Comparison of ENCODE assay signal across 16 cellular contexts in genomic region chr12:82524020-82524419, GRCh38.
DNase-seq lines count a peak whose midpoint lies in the region; ATAC-seq and TF ChIP-seq lines count a peak whose summit lies in the region.
"Had no signal": no experiment of that assay in that cellular context is flagged by ENCODE, and none has a peak within 500 bp of the region (broad histone marks: within the 10 kb centered on the region; RNA-seq: fewer than 3 reads in every experiment).

No MANE protein-coding gene starts in this region.

- peak overlapping the region; percentile 74 for H3K27ac ChIP-seq in angular gyrus (ENCODE audit: low read depth, low read length)
- no peak overlapping the region for H3K27ac ChIP-seq in naive thymus-derived CD4-positive, alpha-beta T cell (ENCODE audit: low read depth, low read length)
- H3K27ac ChIP-seq: gastroesophageal sphincter, lower lobe of right lung had no signal

- H3K9me3 ChIP-seq in naive thymus-derived CD4-positive, alpha-beta T cell (ENCODE audit: control insufficient read depth in 2 of 3, low read length in 3 of 3) = no peaks in the 10 kb centered on the region
- H3K9me3 ChIP-seq: gastroesophageal sphincter, lower lobe of right lung had no signal

- H3K36me3 Mint-ChIP-seq in mesothelial cell of epicardium = no peaks in the 10 kb centered on the region
- no peaks in the 10 kb centered on the region for H3K36me3 Mint-ChIP-seq in activated naive CD4-positive, alpha-beta T cell treated with anti-CD3 and anti-CD28 coated beads for 36 hours (ENCODE audit: low read depth)
- H3K36me3 Mint-ChIP-seq in naive thymus-derived CD4-positive, alpha-beta T cell = no peaks in the 10 kb centered on the region

- H3K27me3 Mint-ChIP-seq in mesothelial cell of epicardium (ENCODE audit: low read depth) = no peaks in the 10 kb centered on the region
- H3K27me3 Mint-ChIP-seq in activated naive CD4-positive, alpha-beta T cell treated with anti-CD3 and anti-CD28 coated beads for 36 hours (ENCODE audit: low read depth) = peaks cover 6% of the 10 kb centered on the region
- H3K27me3 Mint-ChIP-seq in naive thymus-derived CD4-positive, alpha-beta T cell = peaks cover 0 to 6% (median 4%) of the 10 kb centered on the region in 5 donors
- H3K27me3 Mint-ChIP-seq: effector memory CD8-positive, alpha-beta T cell had no signal

- no peak for DNase-seq in mesothelial cell of epicardium (ENCODE audit: low spot score in 2 of 2, unreplicated experiment in 2 of 2)
- no peak for DNase-seq in DMS79 (lab: John Stamatoyannopoulos, UW)
- DNase-seq in effector CD8-positive, alpha-beta T cell (lab: John Stamatoyannopoulos, UW) = no peak
- DNase-seq in activated naive CD4-positive, alpha-beta T cell treated with anti-CD3 and anti-CD28 coated beads for 36 hours = no peak
- no peak for DNase-seq in naive thymus-derived CD4-positive, alpha-beta T cell
- DNase-seq: effector memory CD8-positive, alpha-beta T cell; lower lobe of right lung; NCI-H526; posterior cingulate gyrus; Right ventricle myocardium superior; stimulated activated CD4-positive, alpha-beta T cell treated with anti-CD3 and anti-CD28 coated beads, Interleukin-2, amount 100 ng/mL, for 48 hours; stimulated activated naive CD4-positive, alpha-beta T cell treated with Interleukin-2 at 50 U/mL for 16 hours had no signal

- H3K9me3 Mint-ChIP-seq in mesothelial cell of epicardium = no peaks in the 10 kb centered on the region
- no peaks in the 10 kb centered on the region for H3K9me3 Mint-ChIP-seq in activated naive CD4-positive, alpha-beta T cell treated with anti-CD3 and anti-CD28 coated beads for 36 hours
- H3K9me3 Mint-ChIP-seq in naive thymus-derived CD4-positive, alpha-beta T cell = no peaks in the 10 kb centered on the region
- H3K9me3 Mint-ChIP-seq: effector memory CD8-positive, alpha-beta T cell had no signal

- no peaks in the 10 kb centered on the region for H3K4me1 ChIP-seq in naive thymus-derived CD4-positive, alpha-beta T cell (ENCODE audit: control insufficient read depth in 2 of 2, insufficient read depth in 2 of 2, low read length in 2 of 2)
- H3K4me1 ChIP-seq: lower lobe of right lung had no signal

- no peaks in the 10 kb centered on the region for H3K27me3 ChIP-seq in naive thymus-derived CD4-positive, alpha-beta T cell (ENCODE audit: control insufficient read depth in 2 of 2, insufficient read depth in 2 of 2, low read length in 2 of 2)
- H3K27me3 ChIP-seq: gastroesophageal sphincter had no signal

- CTCF ChIA-PET in activated naive CD4-positive, alpha-beta T cell treated with anti-CD3 and anti-CD28 coated beads for 36 hours (lab: Charles Lee) = no interaction called here
- CTCF ChIA-PET in naive thymus-derived CD4-positive, alpha-beta T cell (lab: Charles Lee) = no interaction called here

- peaks cover 7% of the 10 kb centered on the region for H3K4me1 Mint-ChIP-seq in mesothelial cell of epicardium
- no peaks in the 10 kb centered on the region for H3K4me1 Mint-ChIP-seq in activated naive CD4-positive, alpha-beta T cell treated with anti-CD3 and anti-CD28 coated beads for 36 hours (ENCODE audit: low read depth)
- no peaks in the 10 kb centered on the region for H3K4me1 Mint-ChIP-seq in naive thymus-derived CD4-positive, alpha-beta T cell

- no peak for TF ChIP-seq CTCF in mesothelial cell of epicardium (IDR thresholded peaks at IDR 0.05; ENCODE audit: unreplicated experiment)

- H3K36me3 ChIP-seq in naive thymus-derived CD4-positive, alpha-beta T cell (ENCODE audit: control insufficient read depth in 2 of 3, insufficient read depth in 3 of 3, low read length in 3 of 3) = no peaks in the 10 kb centered on the region
- H3K36me3 ChIP-seq: gastroesophageal sphincter, lower lobe of right lung had no signal

- intact Hi-C loops in activated naive CD4-positive, alpha-beta T cell treated with anti-CD3 and anti-CD28 coated beads for 36 hours (cut with micrococcal nuclease) = no loop called here
- intact Hi-C loops in naive thymus-derived CD4-positive, alpha-beta T cell (cut with micrococcal nuclease) = no loop called here

- peak; percentile 94 for ATAC-seq in GM18907 (IDR thresholded peaks at IDR 0.05; ENCODE audit: unreplicated experiment)
- ATAC-seq in HG02678 (IDR thresholded peaks at IDR 0.05; ENCODE audit: unreplicated experiment) = peak; percentile 43
- ATAC-seq in naive thymus-derived CD4-positive, alpha-beta T cell = no peak
- ATAC-seq: effector memory CD8-positive, alpha-beta T cell; gastroesophageal sphincter had no signal

- no peak overlapping the region for H3K4me3 Mint-ChIP-seq in mesothelial cell of epicardium
- no peak overlapping the region for H3K4me3 Mint-ChIP-seq in activated naive CD4-positive, alpha-beta T cell treated with anti-CD3 and anti-CD28 coated beads for 36 hours
- no peak overlapping the region for H3K4me3 Mint-ChIP-seq in naive thymus-derived CD4-positive, alpha-beta T cell
- H3K4me3 Mint-ChIP-seq: effector memory CD8-positive, alpha-beta T cell had no signal

- H3K27ac Mint-ChIP-seq in mesothelial cell of epicardium = peak overlapping the region; percentile 21
- no peak overlapping the region for H3K27ac Mint-ChIP-seq in activated naive CD4-positive, alpha-beta T cell treated with anti-CD3 and anti-CD28 coated beads for 36 hours
- no peak overlapping the region for H3K27ac Mint-ChIP-seq in naive thymus-derived CD4-positive, alpha-beta T cell
- H3K27ac Mint-ChIP-seq: effector memory CD8-positive, alpha-beta T cell had no signal

- POLR2A ChIA-PET in naive thymus-derived CD4-positive, alpha-beta T cell (lab: Charles Lee) = no interaction called here

- no peak overlapping the region for H3K4me3 ChIP-seq in naive thymus-derived CD4-positive, alpha-beta T cell (ENCODE audit: low read length)
- H3K4me3 ChIP-seq: gastroesophageal sphincter, lower lobe of right lung had no signal
